9 cellular contexts compared by ENCODE assay signal in the genomic region with DNA sequence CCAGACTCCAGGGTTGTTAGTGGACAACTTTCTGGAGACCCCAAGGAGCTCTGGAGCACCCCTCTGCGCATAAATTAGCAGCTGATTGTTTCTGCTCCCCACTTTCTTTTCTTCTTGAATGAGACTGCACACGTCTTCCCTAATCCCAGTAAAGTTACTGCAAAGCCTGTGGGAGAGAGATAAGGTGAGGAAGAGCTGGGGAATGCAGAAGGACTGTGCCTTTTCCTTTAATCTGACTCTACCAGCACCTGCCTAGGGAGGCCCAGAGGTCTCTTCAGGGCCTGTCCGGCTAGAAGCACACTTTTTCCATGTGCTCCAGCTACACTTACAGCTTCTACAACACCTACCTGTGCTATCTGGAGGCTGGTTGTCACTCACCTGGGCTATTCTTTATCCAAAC.
"Had no signal": no experiment of that assay in that cellular context is flagged by ENCODE, and none has a peak within 500 bp of the region (broad histone marks: within the 10 kb centered on the region; RNA-seq: fewer than 3 reads in every experiment).

No MANE protein-coding gene starts in this region.

- H3K4me2 ChIP-seq: KMS-11 had no signal

- H3K4me3 ChIP-seq: HAP-1 had no signal

- DNase-seq: GOT3, H7, HFFc6, IMR-90, KBM-7 had no signal

- H3K9ac ChIP-seq: KMS-11 had no signal

- H3K27ac ChIP-seq: KMS-11 had no signal

- H3K27ac Mint-ChIP-seq: HFFc6 had no signal

- H3K4me3 Mint-ChIP-seq: HFFc6 had no signal

- FAIRE-seq: HTR-8/SVneo had no signal

- H3K4me1 ChIP-seq: HAP-1 had no signal

- H3K36me3 ChIP-seq: HAP-1 had no signal

- ATAC-seq: HCT116 had no signal

- H3K9me3 ChIP-seq: HAP-1 had no signal
